ENCODE assay signal across 3 cellular contexts in genomic region chr4:27042411-27042810, GRCh38.
"Had no signal": no experiment of that assay in that cellular context is flagged by ENCODE, and none has a peak within 500 bp of the region (broad histone marks: within the 10 kb centered on the region; RNA-seq: fewer than 3 reads in every experiment).

No MANE protein-coding gene starts in this region.

- DNase-seq: GDM1, GF-D8 had no signal

- H3K4me3 ChIP-seq: GM12878 had no signal

- ATAC-seq: GM12878 had no signal
